8 cellular contexts compared by ENCODE assay signal in the genomic region with DNA sequence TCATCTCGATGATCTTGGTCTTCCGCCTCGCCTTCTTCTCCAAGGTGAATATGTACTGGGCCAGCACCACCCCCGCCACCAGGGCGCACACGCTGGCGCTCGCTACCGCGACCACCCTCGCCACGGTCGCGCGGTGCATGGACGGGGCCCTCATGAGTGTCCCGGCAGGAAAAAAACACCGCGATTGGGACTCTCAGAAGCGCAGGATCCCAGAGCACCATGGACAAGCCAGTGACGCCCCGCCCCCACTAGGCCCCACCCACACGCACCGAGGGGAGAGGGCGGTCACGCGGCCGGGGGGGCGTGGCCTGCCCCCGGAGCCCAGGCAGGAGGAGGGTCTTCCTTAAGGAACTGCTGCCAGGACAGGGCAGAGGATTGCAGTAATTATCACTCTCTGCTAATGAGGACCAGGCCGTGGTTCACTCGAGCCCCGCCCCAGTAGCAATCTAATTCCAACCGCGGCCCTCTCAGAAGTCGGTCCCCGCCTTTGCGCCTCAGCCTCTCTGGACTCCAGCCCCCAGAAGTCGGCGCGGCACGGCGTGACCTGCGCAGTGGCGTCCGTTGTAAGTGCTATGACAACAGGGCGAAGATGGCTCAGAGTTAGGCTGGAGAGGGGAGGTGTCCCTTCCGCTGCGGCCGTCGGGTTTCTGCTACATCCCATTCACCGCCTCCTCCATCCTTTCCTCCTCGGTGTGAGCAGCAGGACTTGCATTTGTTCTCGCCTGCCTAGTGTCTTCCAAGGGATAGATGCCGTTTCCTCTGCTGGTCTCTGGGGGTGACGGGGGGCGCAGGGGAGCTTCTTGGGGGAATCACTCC. TPM values are rescaled to one million over a fixed set of nuclear protein-coding genes. Genes with fewer than 3 reads are reported as not detected.
DNase-seq lines count a peak whose midpoint lies in the region; ATAC-seq, FAIRE-seq and TF ChIP-seq lines count a peak whose summit lies in the region.

A gene (plus strand): TSS at position 575 of the 816 bp plus-strand sequence. CDS start 16,689 bp downstream, outside the sequence.

- no peaks in the 10 kb centered on the region for H3K36me3 ChIP-seq in endocrine pancreas (ENCODE audit: control insufficient read depth, insufficient read depth, low read length)
- no peaks in the 10 kb centered on the region for H3K36me3 ChIP-seq in mesenchymal stem cell (ENCODE audit: control insufficient read depth in 1 of 2, insufficient read depth in 2 of 2, low read depth in 1 of 2, low read length in 2 of 2)

- H2AK5ac ChIP-seq in mesenchymal stem cell (ENCODE audit: low read length, severe bottlenecking): no peak within 1 kb of the TSS

- FAIRE-seq in HTR-8/SVneo (lab: Jason Lieb, UNC): peak; percentile 94

- H3K9me3 ChIP-seq in endocrine pancreas (ENCODE audit: control insufficient read depth, low read length) (no peaks in the 10 kb centered on the region), mesenchymal stem cell (ENCODE audit: control insufficient read depth, low read length) (no peaks in the 10 kb centered on the region)

- H4K91ac ChIP-seq in mesenchymal stem cell (ENCODE audit: low read length): peak within 1 kb of the TSS; percentile 87

- H3K4me1 ChIP-seq in endocrine pancreas (ENCODE audit: control insufficient read depth, insufficient read depth, low read length) (peaks cover 9% of the 10 kb centered on the region), mesenchymal stem cell (ENCODE audit: control insufficient read depth, insufficient read depth, low read depth, low read length) (no peaks in the 10 kb centered on the region)

- H3K18ac ChIP-seq in mesenchymal stem cell (ENCODE audit: low read depth in 1 of 2, low read length in 2 of 2): peak within 1 kb of the TSS; percentile 89 to 96

- no peak within 1 kb of the TSS for H2BK120ac ChIP-seq in mesenchymal stem cell (ENCODE audit: low read depth, low read length)

- H3K4me3 ChIP-seq in endocrine pancreas (ENCODE audit: control insufficient read depth, insufficient read depth, low read length) (peak within 1 kb of the TSS; percentile 91), mesenchymal stem cell (ENCODE audit: insufficient read depth in 1 of 2, low read depth in 1 of 2, low read length in 2 of 2) (peak within 1 kb of the TSS; percentile 72 to 93)

- peak within 1 kb of the TSS in 1 of 2 experiments; percentile 6 for H2BK12ac ChIP-seq in mesenchymal stem cell (ENCODE audit: low read length in 2 of 2)

- peaks cover 8% of the 10 kb centered on the region for H3K79me1 ChIP-seq in mesenchymal stem cell (replicated peaks; ENCODE audit: low read length, poor library complexity, severe bottlenecking)

- H3K23ac ChIP-seq in mesenchymal stem cell (ENCODE audit: low read length in 2 of 2): no peak within 1 kb of the TSS

- intact Hi-C loops in Calu3 (cut with micrococcal nuclease; ENCODE audit: unreplicated experiment): no loop called here

- H3K4me2 ChIP-seq in mesenchymal stem cell (ENCODE audit: low read length, poor library complexity, severe bottlenecking): peak within 1 kb of the TSS; percentile 86

- H3K4ac ChIP-seq in mesenchymal stem cell (ENCODE audit: low read depth in 1 of 2, low read length in 2 of 2): peak within 1 kb of the TSS; percentile 81 to 82

- under 1% methylated on average over 44 of the region's 57 CpGs for WGBS in mesenchymal stem cell

- ATAC-seq in GM21381 (IDR thresholded peaks at IDR 0.05; ENCODE audit: unreplicated experiment): peak; percentile 99
- peak; percentile 98 for ATAC-seq in activated CD8-positive, alpha-beta memory T cell treated with anti-CD3 and anti-CD28 coated beads, Interleukin-2, amount 10 ng/mL, durations not matched to agents 7 days and 5 days

- peak within 1 kb of the TSS; percentile 52 for H3K27ac ChIP-seq in mesenchymal stem cell (ENCODE audit: low read length, poor library complexity, severe bottlenecking)

- peaks cover 20% of the 10 kb centered on the region for H3K36me3 Mint-ChIP-seq in Calu3 (ENCODE audit: insufficient read depth, unreplicated experiment)
- peaks cover 3% of the 10 kb centered on the region for H3K36me3 Mint-ChIP-seq in activated CD8-positive, alpha-beta memory T cell treated with anti-CD3 and anti-CD28 coated beads, Interleukin-2, amount 10 ng/mL, durations not matched to agents 7 days and 5 days

- peak within 1 kb of the TSS; percentile 91 for H3K4me3 Mint-ChIP-seq in Calu3 (ENCODE audit: low read depth, unreplicated experiment)
- H3K4me3 Mint-ChIP-seq in activated CD8-positive, alpha-beta memory T cell treated with anti-CD3 and anti-CD28 coated beads, Interleukin-2, amount 10 ng/mL, durations not matched to agents 7 days and 5 days: peak within 1 kb of the TSS; percentile 96

- CTCF ChIA-PET in Calu3 (lab: Charles Lee): interaction anchor here (1.1 kb wide), 1 partner anchor 21 kb away, joined by 3 read pairs; no protein-coding TSS in a partner anchor
- CTCF ChIA-PET in activated CD8-positive, alpha-beta memory T cell treated with anti-CD3 and anti-CD28 coated beads, Interleukin-2, amount 10 ng/mL, durations not matched to agents 7 days and 5 days (lab: Charles Lee): interaction anchor here (0.7 to 3.2 kb wide), 3 partner anchors 20 to 283 kb away, joined by 3 to 25 read pairs (median 6); a partner anchor contains a TSS

- no peaks in the 10 kb centered on the region for H3K27me3 Mint-ChIP-seq in Calu3 (ENCODE audit: unreplicated experiment)
- no peaks in the 10 kb centered on the region for H3K27me3 Mint-ChIP-seq in activated CD8-positive, alpha-beta memory T cell treated with anti-CD3 and anti-CD28 coated beads, Interleukin-2, amount 10 ng/mL, durations not matched to agents 7 days and 5 days

- no peak within 1 kb of the TSS for H2BK5ac ChIP-seq in mesenchymal stem cell (ENCODE audit: low read depth, low read length, poor library complexity, severe bottlenecking)

- H3K14ac ChIP-seq in mesenchymal stem cell (ENCODE audit: low read length in 2 of 2): peak within 1 kb of the TSS in 1 of 2 experiments; percentile 91

- H2AFZ ChIP-seq in mesenchymal stem cell (ENCODE audit: low read depth, low read length): peak within 1 kb of the TSS; percentile 91

- H3K9me3 Mint-ChIP-seq in Calu3 (ENCODE audit: low read depth, unreplicated experiment): no peaks in the 10 kb centered on the region
- no peaks in the 10 kb centered on the region for H3K9me3 Mint-ChIP-seq in activated CD8-positive, alpha-beta memory T cell treated with anti-CD3 and anti-CD28 coated beads, Interleukin-2, amount 10 ng/mL, durations not matched to agents 7 days and 5 days (ENCODE audit: low read depth)

- H4K8ac ChIP-seq in mesenchymal stem cell (ENCODE audit: low read length): peak within 1 kb of the TSS; percentile 94

- DNase-seq in Calu3 (peak; percentile 95), HTR-8/SVneo (ENCODE audit: insufficient read length, low spot score) (peak; percentile 95), NOMO-1 treated with DMSO at 0.1 percent for 48 hours (lab: John Stamatoyannopoulos, UW; ENCODE audit: unreplicated experiment) (peak; percentile 99), mesenchymal stem cell (peak; percentile 98)
- DNase-seq in activated CD8-positive, alpha-beta memory T cell treated with anti-CD3 and anti-CD28 coated beads, Interleukin-2, amount 10 ng/mL, durations not matched to agents 7 days and 5 days: peak; percentile 96
- DNase-seq in stimulated activated CD8-positive, alpha-beta memory T cell treated with anti-CD3 and anti-CD28 coated beads, Interleukin-12 subunit alpha, Interleukin-12 subunit beta, amount 100 ng/mL, for 24 hours (ENCODE audit: extremely low read depth): peak; percentile 78

- H3K4me1 Mint-ChIP-seq in Calu3 (ENCODE audit: low read depth, unreplicated experiment): no peaks in the 10 kb centered on the region
- peaks cover 18% of the 10 kb centered on the region for H3K4me1 Mint-ChIP-seq in activated CD8-positive, alpha-beta memory T cell treated with anti-CD3 and anti-CD28 coated beads, Interleukin-2, amount 10 ng/mL, durations not matched to agents 7 days and 5 days

- H3K27me3 ChIP-seq in endocrine pancreas (ENCODE audit: control insufficient read depth, insufficient read depth, low read length) (no peaks in the 10 kb centered on the region), mesenchymal stem cell (ENCODE audit: control insufficient read depth in 1 of 2, insufficient read depth in 1 of 2, low read length in 2 of 2) (no peaks in the 10 kb centered on the region)

- H2BK15ac ChIP-seq in mesenchymal stem cell (ENCODE audit: low read depth, poor library complexity, severe bottlenecking): peak within 1 kb of the TSS; percentile 84

- H3K9ac ChIP-seq in endocrine pancreas (ENCODE audit: control insufficient read depth, insufficient read depth, low read length): peak within 1 kb of the TSS; percentile 71
- H3K9ac ChIP-seq in mesenchymal stem cell (ENCODE audit: low read length): peak within 1 kb of the TSS; percentile 90

- peak within 1 kb of the TSS; percentile 78 for H3K27ac Mint-ChIP-seq in Calu3 (ENCODE audit: unreplicated experiment)
- peak within 1 kb of the TSS; percentile 83 for H3K27ac Mint-ChIP-seq in activated CD8-positive, alpha-beta memory T cell treated with anti-CD3 and anti-CD28 coated beads, Interleukin-2, amount 10 ng/mL, durations not matched to agents 7 days and 5 days

- no peak for TF ChIP-seq CTCF in Calu3 (IDR thresholded peaks at IDR 0.05; ENCODE audit: unreplicated experiment)

- BruUV-seq in Calu3 (replicated peaks; lab: Mats Ljungman, UMichigan): no TSS peak

RNA-seq across cellular contexts. Expression of the gene that starts here (rescaled TPM):
- 9.4 and 13.0 TPM in 2 replicates for total RNA-seq in Calu3 (2022)
- 10 to 100 TPM in 1 of 2 experiments, 1 to 10 TPM in 1; 9.8 to 10.2 TPM for total RNA-seq in activated CD8-positive, alpha-beta memory T cell treated with anti-CD3 and anti-CD28 coated beads, Interleukin-2, amount 10 ng/mL, durations not matched to agents 7 days and 5 days
- 8.6 TPM for polyA plus RNA-seq in mesenchymal stem cell (2013, experiment 1 of 2)
- 8.4 TPM for polyA plus RNA-seq in mesenchymal stem cell (2013, experiment 2 of 2)

Comparison
In these comparisons a context has a peak if more than half of its experiments do, and no peak if none do; other contexts are left out.
1. Peak in every context shown above with its lines: DNase-seq, ATAC-seq, H3K4me3 ChIP-seq and H3K27ac ChIP-seq.